15 cellular contexts compared by ENCODE assay signal in genomic region chr16:3467920-3468319, GRCh38. TPM values are rescaled to one million over a fixed set of nuclear protein-coding genes. Genes with fewer than 3 reads are reported as not detected.
DNase-seq lines count a peak whose midpoint lies in the region; ATAC-seq and TF ChIP-seq lines count a peak whose summit lies in the region.
"Had no signal": no experiment of that assay in that cellular context is flagged by ENCODE, and none has a peak within 500 bp of the region (broad histone marks: within the 10 kb centered on the region; RNA-seq: fewer than 3 reads in every experiment).

No MANE protein-coding gene starts in this region.

- peaks cover 5% of the 10 kb centered on the region for H3K4me1 ChIP-seq in ectodermal cell (ENCODE audit: control insufficient read depth, insufficient read depth, low read length)
- H3K4me1 ChIP-seq in spleen, result peaks cover 10 to 95% (median 54%) of the 10 kb centered on the region in 6 donors
- H3K4me1 ChIP-seq in left lung, result peaks cover 0 to 36% of the 10 kb centered on the region in 2 donors

- peak; percentile 46 for DNase-seq in EH (ENCODE audit: low read depth)
- peak; percentile 70 for DNase-seq in MV-4-11 (lab: John Stamatoyannopoulos, UW)
- DNase-seq in naive thymus-derived CD8-positive, alpha-beta T cell, result peak in 1 of 10 donors; percentile 22
- DNase-seq in medulla oblongata (ENCODE audit: extremely low spot score), result no peak
- DNase-seq in spleen, result no peak
- DNase-seq in left lung, result no peak
- no peak for DNase-seq in GM19238 (ENCODE audit: insufficient read length, low spot score)
- DNase-seq: HCEC 1CT; hippocampal formation; NCI-H1417; NK-92 treated with Interleukin-12 subunit alpha and Interleukin-12 subunit beta, amount 100 ng/mL, for 24 hours had no signal

- H3K27ac Mint-ChIP-seq in naive thymus-derived CD8-positive, alpha-beta T cell, result peak overlapping the region in 8 of 10 donors; percentile 0 to 93 (median 71)
- H3K27ac Mint-ChIP-seq: T-helper 1 cell treated with Interleukin-12 subunit alpha and Interleukin-12 subunit beta and Interleukin-4 antibody, amounts not matched to agents 30 μg/mL and 1 μg/mL, for 36 hours had no signal

- H3K27me3 ChIP-seq in ectodermal cell (ENCODE audit: control insufficient read depth, insufficient read depth, low read length, poor library complexity, severe bottlenecking), result no peaks in the 10 kb centered on the region
- no peaks in the 10 kb centered on the region for H3K27me3 ChIP-seq in spleen (replicated peaks in 1 of 7)
- H3K27me3 ChIP-seq in left lung, result no peaks in the 10 kb centered on the region

- no peak overlapping the region for H3K4me3 ChIP-seq in ectodermal cell (ENCODE audit: insufficient read depth, low read depth, low read length)
- H3K4me3 ChIP-seq in spleen, result no peak overlapping the region
- no peak overlapping the region for H3K4me3 ChIP-seq in left lung

- H3K4me3 Mint-ChIP-seq in naive thymus-derived CD8-positive, alpha-beta T cell, result peak overlapping the region in 2 of 10 donors; percentile 10 to 57
- H3K4me3 Mint-ChIP-seq: T-helper 1 cell treated with Interleukin-12 subunit alpha and Interleukin-12 subunit beta and Interleukin-4 antibody, amounts not matched to agents 30 μg/mL and 1 μg/mL, for 36 hours had no signal

- WGBS in ectodermal cell, 2 experiments, result 74 to 84% methylated on average over 4 of the region's 4 CpGs
- 81 to 95% (median 91%) methylated on average over 4 of the region's 4 CpGs for WGBS in spleen, 5 donors

- no peaks in the 10 kb centered on the region for H3K36me3 ChIP-seq in ectodermal cell (ENCODE audit: control insufficient read depth, insufficient read depth, low read length)
- H3K36me3 ChIP-seq in spleen, result peaks cover 0 to 80% (median 15%) of the 10 kb centered on the region in 6 donors
- peaks cover 0 to 44% of the 10 kb centered on the region in 2 donors for H3K36me3 ChIP-seq in left lung

- no peaks in the 10 kb centered on the region for H3K9me3 Mint-ChIP-seq in naive thymus-derived CD8-positive, alpha-beta T cell
- H3K9me3 Mint-ChIP-seq: T-helper 1 cell treated with Interleukin-12 subunit alpha and Interleukin-12 subunit beta and Interleukin-4 antibody, amounts not matched to agents 30 μg/mL and 1 μg/mL, for 36 hours had no signal

- H3K9me3 ChIP-seq in ectodermal cell (ENCODE audit: control insufficient read depth, low read length) (no peaks in the 10 kb centered on the region), spleen (no peaks in the 10 kb centered on the region), left lung (no peaks in the 10 kb centered on the region)

- intact Hi-C loops in spleen (cut with DNase I; ENCODE audit: low total_unique reads) (loop anchor here (10.0 kb wide), 1 partner anchor 193 kb away; no protein-coding TSS in a partner anchor), left lung (cut with DNase I) (no loop called here)

- ATAC-seq in naive thymus-derived CD8-positive, alpha-beta T cell, result peak in 1 of 2 donors; percentile 20
- no peak for ATAC-seq in left lung

- POLR2A ChIA-PET in naive thymus-derived CD8-positive, alpha-beta T cell (lab: Charles Lee), result no interaction called here

- no peak for TF ChIP-seq POLR2A in spleen (IDR thresholded peaks at IDR 0.05)

- no peaks in the 10 kb centered on the region for H3K27me3 Mint-ChIP-seq in naive thymus-derived CD8-positive, alpha-beta T cell

- TF ChIP-seq CTCF in spleen (IDR thresholded peaks at IDR 0.05 in 8 of 11, conservative IDR thresholded peaks at IDR 0.05 in 3 of 11) (no peak), left lung (IDR thresholded peaks at IDR 0.05) (no peak)

- H3K27ac ChIP-seq in ectodermal cell (ENCODE audit: insufficient read depth, low read depth, low read length, poor library complexity, severe bottlenecking) (peak overlapping the region; percentile 55), spleen (no peak overlapping the region), left lung (no peak overlapping the region)

- H3K4me1 Mint-ChIP-seq in naive thymus-derived CD8-positive, alpha-beta T cell, result peaks cover 35 to 84% (median 65%) of the 10 kb centered on the region in 4 donors

- peaks cover 0 to 34% (median 3%) of the 10 kb centered on the region in 3 donors for H3K36me3 Mint-ChIP-seq in naive thymus-derived CD8-positive, alpha-beta T cell

RNA-seq across cellular contexts. Expression of gene NAA60, which starts 24.4 kb away (rescaled TPM):
- 61.9 TPM for polyA plus RNA-seq in ectodermal cell (2013, experiment 1 of 4)
- polyA plus RNA-seq in ectodermal cell (2013, experiment 2 of 4), result 60.3 TPM
- polyA plus RNA-seq in ectodermal cell (2013, experiment 3 of 4), result 47.1 TPM
- 56.4 TPM for polyA plus RNA-seq in ectodermal cell (2013, experiment 4 of 4)
- 10 to 100 TPM; 68.5 to 74.4 TPM for total RNA-seq in naive thymus-derived CD8-positive, alpha-beta T cell
- polyA plus RNA-seq in naive thymus-derived CD8-positive, alpha-beta T cell, result 10 to 100 TPM; 36.9 to 56.1 (median 44.4) TPM
- total RNA-seq in spleen (10 to 100 TPM; 35.0 to 85.9 (median 51.2) TPM), left lung (10 to 100 TPM; 47.8 to 49.4 TPM)
- 10 to 100 TPM; 27.2 to 40.3 (median 33.8) TPM for polyA plus RNA-seq in spleen

RNA-seq across cellular contexts. Expression of gene ZNF597, which starts 24.6 kb away (rescaled TPM):
- polyA plus RNA-seq in ectodermal cell (2013, experiment 1 of 4), result 1.8 TPM
- polyA plus RNA-seq in ectodermal cell (2013, experiment 2 of 4), result 2.0 TPM
- polyA plus RNA-seq in ectodermal cell (2013, experiment 3 of 4), result 1.8 TPM
- 1.8 TPM for polyA plus RNA-seq in ectodermal cell (2013, experiment 4 of 4)
- 1 to 10 TPM; 5.7 to 5.8 TPM for total RNA-seq in naive thymus-derived CD8-positive, alpha-beta T cell
- 1 to 10 TPM; 1.1 to 2.3 (median 1.9) TPM for polyA plus RNA-seq in naive thymus-derived CD8-positive, alpha-beta T cell
- total RNA-seq in spleen (1 to 10 TPM; 2.4 to 4.6 (median 3.7) TPM), left lung (1 to 10 TPM; 3.2 to 4.1 TPM)
- 1 to 10 TPM in 2 of 3 donors, under 1 TPM in 1; 0.78 to 1.3 (median 1.2) TPM for polyA plus RNA-seq in spleen

RNA-seq across cellular contexts. Expression of gene C16orf90, which starts 27.4 kb away (rescaled TPM):
- not detected for polyA plus RNA-seq in ectodermal cell (2013, experiment 1 of 4)
- not detected for polyA plus RNA-seq in ectodermal cell (2013, experiment 2 of 4)
- polyA plus RNA-seq in ectodermal cell (2013, experiment 3 of 4), result not detected
- polyA plus RNA-seq in ectodermal cell (2013, experiment 4 of 4), result not detected
- not detected for total RNA-seq in naive thymus-derived CD8-positive, alpha-beta T cell
- polyA plus RNA-seq in naive thymus-derived CD8-positive, alpha-beta T cell, result under 1 TPM in 1 of 3 donors, not detected in 2; 0.26 TPM
- total RNA-seq in spleen, result not detected
- polyA plus RNA-seq in spleen, result not detected
- total RNA-seq in left lung, result not detected
- total RNA-seq: myocyte, subcutaneous adipose tissue had no signal

RNA-seq across cellular contexts. Expression of gene CLUAP1, which starts 32.9 kb away (rescaled TPM):
- 25.8 TPM for polyA plus RNA-seq in ectodermal cell (2013, experiment 1 of 4)
- polyA plus RNA-seq in ectodermal cell (2013, experiment 2 of 4), result 40.4 TPM
- polyA plus RNA-seq in ectodermal cell (2013, experiment 3 of 4), result 25.9 TPM
- 34.5 TPM for polyA plus RNA-seq in ectodermal cell (2013, experiment 4 of 4)
- 10 to 100 TPM; 26.4 to 28.3 TPM for total RNA-seq in naive thymus-derived CD8-positive, alpha-beta T cell
- 10 to 100 TPM; 37.6 to 43.1 (median 38.1) TPM for polyA plus RNA-seq in naive thymus-derived CD8-positive, alpha-beta T cell
- 10 to 100 TPM in 6 of 7 donors, 1 to 10 TPM in 1; 9.8 to 19.7 (median 14.9) TPM for total RNA-seq in spleen
- 1 to 10 TPM; 4.0 to 9.2 (median 9.0) TPM for polyA plus RNA-seq in spleen
- total RNA-seq in left lung, result 10 to 100 TPM; 21.6 to 27.3 TPM

Comparison
In these comparisons a context has a peak if more than half of its experiments do, and no peak if none do; other contexts are left out.
1. DNase-seq: peak in EH (single experiment) and MV-4-11 (single experiment); none in medulla oblongata (single experiment), spleen (single experiment), left lung (0 of 2) and GM19238 (single experiment).